ENCODE assay signal across 8 cellular contexts in the genomic region with DNA sequence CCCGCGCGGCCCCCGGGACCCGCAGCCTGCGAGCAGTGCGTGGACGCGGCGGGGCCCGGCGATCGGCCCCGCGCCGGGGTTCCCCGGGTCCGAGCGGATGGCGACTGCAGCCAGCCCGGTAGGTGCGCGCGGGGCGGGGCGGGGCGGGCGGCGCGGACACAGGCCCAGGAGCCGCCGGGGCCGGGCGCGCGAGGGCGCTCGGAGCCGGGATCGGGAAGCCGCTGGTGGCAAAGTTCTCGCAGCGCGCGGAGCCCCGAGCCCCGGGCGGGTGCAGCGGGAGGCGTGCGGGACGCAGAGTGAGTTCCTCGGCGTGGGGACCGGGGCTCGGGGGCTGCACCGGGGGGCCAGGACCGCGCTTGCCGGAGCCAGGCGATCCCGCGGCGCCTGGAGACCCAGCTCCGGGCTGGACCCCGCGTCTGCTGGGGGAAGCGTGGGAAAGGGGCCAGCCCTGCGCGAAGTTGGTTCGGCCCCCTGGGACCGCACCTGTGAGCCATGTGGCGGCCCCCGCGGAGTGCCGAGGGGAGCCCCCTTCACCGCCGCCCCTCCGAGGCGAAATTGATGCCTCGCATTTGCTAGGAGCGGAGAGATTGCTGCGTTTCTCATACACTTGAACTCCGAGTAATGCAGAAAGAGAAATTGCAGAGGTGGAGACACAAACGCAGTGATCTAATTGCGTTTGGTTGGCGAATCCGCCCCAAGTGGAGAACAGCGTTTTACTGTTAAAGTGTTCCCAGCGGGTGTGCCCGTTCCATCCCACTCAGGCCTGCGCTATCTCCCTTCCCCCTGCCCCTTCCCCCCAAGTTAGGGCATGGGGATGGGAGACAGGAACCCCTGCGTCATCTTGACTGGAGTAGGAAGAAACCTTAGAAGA.
DNase-seq lines count a peak whose midpoint lies in the region; ATAC-seq and TF ChIP-seq lines count a peak whose summit lies in the region.

No MANE protein-coding gene starts in this region.

- DNase-seq in activated CD8-positive, alpha-beta memory T cell treated with anti-CD3 and anti-CD28 coated beads for 24 hours: peak; percentile 59
- no peak for DNase-seq in activated CD8-positive, alpha-beta memory T cell treated with anti-CD3 and anti-CD28 coated beads, Interleukin-2, amount 50 U/mL, for 4 hours
- DNase-seq in Peyer's patch (peak in 2 of 3 donors; percentile 57 to 75), chondrocyte (ENCODE audit: low spot score) (no peak), kidney glomerular epithelial cell (lab: John Stamatoyannopoulos, UW) (peak; percentile 58), DMS53 (lab: John Stamatoyannopoulos, UW) (no peak)
- DNase-seq in stimulated activated CD8-positive, alpha-beta memory T cell treated with anti-CD3 and anti-CD28 coated beads, Interleukin-4, amount 100 ng/mL, for 48 hours: peak; percentile 28

- peak overlapping the region; percentile 89 for H3K27ac Mint-ChIP-seq in chondrocyte (ENCODE audit: unreplicated experiment)

- TF ChIP-seq CTCF in Peyer's patch (IDR thresholded peaks at IDR 0.05) (peak in 2 of 6 experiments; percentile 3 to 10), chondrocyte (IDR thresholded peaks at IDR 0.05) (peak; percentile 65)

- H3K4me1 Mint-ChIP-seq in chondrocyte (ENCODE audit: low read depth): peaks cover 51% of the 10 kb centered on the region

- H3K4me3 ChIP-seq in Peyer's patch: peak overlapping the region; percentile 31 to 71 (median 54)

- no peaks in the 10 kb centered on the region for H3K27me3 ChIP-seq in Peyer's patch

- no peaks in the 10 kb centered on the region for H3K9me3 ChIP-seq in Peyer's patch

- H3K4me1 ChIP-seq in Peyer's patch: peaks cover under 1 to 22% (median 6%) of the 10 kb centered on the region in 4 donors

- H3K9me3 Mint-ChIP-seq in chondrocyte (ENCODE audit: low read depth): no peaks in the 10 kb centered on the region

- ATAC-seq in GM19452 (IDR thresholded peaks at IDR 0.05; ENCODE audit: unreplicated experiment): no peak

- peak overlapping the region in 2 of 4 donors; percentile 58 to 60 for H3K27ac ChIP-seq in Peyer's patch

- no peak for TF ChIP-seq POLR2A in Peyer's patch (IDR thresholded peaks at IDR 0.05)

- no peaks in the 10 kb centered on the region for H3K27me3 Mint-ChIP-seq in chondrocyte (ENCODE audit: low read depth)

- no peaks in the 10 kb centered on the region for H3K36me3 Mint-ChIP-seq in chondrocyte (ENCODE audit: low read depth)

- no peaks in the 10 kb centered on the region for H3K36me3 ChIP-seq in Peyer's patch

- H3K4me3 Mint-ChIP-seq in chondrocyte (ENCODE audit: unreplicated experiment): peak overlapping the region; percentile 89

Comparison
In these comparisons a context has a peak if more than half of its experiments do, and no peak if none do; other contexts are left out.
1. DNase-seq: peak in activated CD8-positive, alpha-beta memory T cell treated with anti-CD3 and anti-CD28 coated beads for 24 hours (single experiment), Peyer's patch (2 of 3), kidney glomerular epithelial cell (single experiment) and stimulated activated CD8-positive, alpha-beta memory T cell treated with anti-CD3 and anti-CD28 coated beads, Interleukin-4, amount 100 ng/mL, for 48 hours (single experiment); none in activated CD8-positive, alpha-beta memory T cell treated with anti-CD3 and anti-CD28 coated beads, Interleukin-2, amount 50 U/mL, for 4 hours (single experiment), chondrocyte (single experiment) and DMS53 (single experiment).